In the genomic region with DNA sequence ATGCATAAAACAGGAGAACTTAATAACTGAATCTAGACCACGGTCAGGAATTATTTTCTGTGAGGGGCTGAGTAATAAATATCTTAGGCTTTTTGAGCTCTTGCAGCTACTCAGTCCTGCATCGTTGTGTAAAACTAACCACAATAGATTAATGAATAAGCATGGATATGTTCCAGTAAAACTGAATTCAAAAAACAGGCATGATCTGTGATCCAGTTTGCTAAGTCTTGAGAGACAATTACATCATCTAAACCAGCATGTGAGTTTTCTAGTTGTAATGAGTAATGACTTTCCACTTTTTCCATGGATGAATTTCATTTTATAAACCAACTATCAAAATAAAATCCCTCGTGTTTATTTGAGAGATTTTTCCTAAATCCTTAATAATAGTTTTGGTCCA, we compare ENCODE assay signal across 1 cellular context.
TF ChIP-seq lines count a peak whose summit lies in the region.

No MANE protein-coding gene starts in this region.

TF ChIP-seq in IMR-90, 13 proteins besides CTCF, POLR2A, EP300 and RAD21 (continued from another document):
- no peak for TF ChIP-seq MXI1 (IDR thresholded peaks at IDR 0.05; ENCODE audit: borderline replicate concordance, low read depth, low read length)
- no peak for TF ChIP-seq CHD1 (IDR thresholded peaks at IDR 0.05; ENCODE audit: low read depth, low read length)
- no peak for TF ChIP-seq FOS (IDR thresholded peaks at IDR 0.05; ENCODE audit: low read depth, low read length)
- TF ChIP-seq NFE2L2 (IDR thresholded peaks at IDR 0.05; ENCODE audit: low read depth, low read length): no peak
